Comparison of ENCODE assay signal across 2 cellular contexts in genomic region chr5:170265527-170265926, GRCh38.
A peak's percentile ranks its signal among the peaks of the same experiment; 100 is the strongest.
TF ChIP-seq lines count a peak whose summit lies in the region.

No MANE protein-coding gene starts in this region.

TF ChIP-seq in liver, 16 proteins besides CTCF, POLR2A, EP300 and RAD21:
- TF ChIP-seq EGR1 (IDR thresholded peaks at IDR 0.05; ENCODE audit: low read depth in 2 of 2): no peak
- peak; percentile 14 for TF ChIP-seq NR2F2 (IDR thresholded peaks at IDR 0.05)

TF ChIP-seq in HepG2, 621 proteins besides CTCF, POLR2A, EP300 and RAD21:
- TF ChIP-seq MZF1 (CRISPR knock-in tag; IDR thresholded peaks at IDR 0.05; ENCODE audit: borderline replicate concordance) (no peak), ZSCAN29 (CRISPR knock-in tag; conservative IDR thresholded peaks at IDR 0.05) (no peak), TFDP1 (CRISPR knock-in tag; IDR thresholded peaks at IDR 0.05; ENCODE audit: borderline replicate concordance) (no peak), HOXA3 (CRISPR knock-in tag; IDR thresholded peaks at IDR 0.05) (no peak), ZNF207 (IDR thresholded peaks at IDR 0.05; ENCODE audit: borderline replicate concordance) (no peak), ETV6 (CRISPR knock-in tag; conservative IDR thresholded peaks at IDR 0.05) (no peak)
TF ChIP-seq in HepG2: peak in this region for 0.
